Comparison of ENCODE assay signal across 8 cellular contexts in genomic region chr19:10567696-10568443, GRCh38. TPM values are rescaled to one million over a fixed set of nuclear protein-coding genes. Genes with fewer than 3 reads are reported as not detected.
A peak's percentile ranks its signal among the peaks of the same experiment; 100 is the strongest.
DNase-seq lines count a peak whose midpoint lies in the region; ATAC-seq, FAIRE-seq and TF ChIP-seq lines count a peak whose summit lies in the region.

No MANE protein-coding gene starts in this region.

- FAIRE-seq in keratinocyte (lab: Jason Lieb, UNC), result no peak

- CTCF ChIA-PET in activated CD8-positive, alpha-beta memory T cell treated with anti-CD3 and anti-CD28 coated beads, Interleukin-2, amount 10 ng/mL, durations not matched to agents 7 days and 5 days (lab: Charles Lee), result interaction anchor here (0.9 to 9.1 kb wide), 16 partner anchors 14 to 303 kb away, joined by 3 to 116 read pairs (median 4); partner anchors contain the start of genes ATG4D, CDC37 and QTRT1

- dilution Hi-C loops in keratinocyte (cut with MboI; ENCODE audit: extremely low pct_ligation_motif_present, low sequenced_read_pairs), result no loop called here

- intact Hi-C loops in activated T-helper 1 cell treated with anti-CD3 and anti-CD28 coated beads, Interleukin-12 subunit alpha, Interleukin-12 subunit beta, Interleukin-2, Interleukin-4 antibody, amounts not matched to agents 30 ng/mL and 10 ng/mL and 1 ng/mL, durations not matched to agents 14 hours and 24 hours and 36 hours (cut with micrococcal nuclease), result loop anchor here (2.0 to 5.0 kb wide), 5 partner anchors 296 to 529 kb away; partner anchors contain the start of genes DNMT1, ICAM1 and SMARCA4

- peak; percentile 55 for DNase-seq in activated CD8-positive, alpha-beta memory T cell treated with anti-CD3 and anti-CD28 coated beads, Interleukin-2, amount 10 ng/mL, durations not matched to agents 7 days and 5 days
- no peak for DNase-seq in activated CD8-positive, alpha-beta memory T cell treated with anti-CD3 and anti-CD28 coated beads, Interleukin-2, amount 50 U/mL, for 48 hours
- DNase-seq in activated T-helper 1 cell treated with anti-CD3 and anti-CD28 coated beads, Interleukin-12 subunit alpha, Interleukin-12 subunit beta, Interleukin-2, Interleukin-4 antibody, amounts not matched to agents 30 ng/mL and 10 ng/mL and 1 ng/mL, durations not matched to agents 14 hours and 24 hours and 36 hours (ENCODE audit: low spot score), result no peak
- DNase-seq in keratinocyte (ENCODE audit: low read depth, low spot score) (no peak), suprapubic skin (ENCODE audit: low spot score in 2 of 2) (no peak), dermis blood vessel endothelial cell (no peak)

- 21% methylated on average over 12 of the region's 14 CpGs for WGBS in suprapubic skin

- no peaks in the 10 kb centered on the region for H3K27me3 Mint-ChIP-seq in activated CD8-positive, alpha-beta memory T cell treated with anti-CD3 and anti-CD28 coated beads, Interleukin-2, amount 10 ng/mL, durations not matched to agents 7 days and 5 days
- no peaks in the 10 kb centered on the region for H3K27me3 Mint-ChIP-seq in activated T-helper 1 cell treated with anti-CD3 and anti-CD28 coated beads, Interleukin-12 subunit alpha, Interleukin-12 subunit beta, Interleukin-2, Interleukin-4 antibody, amounts not matched to agents 30 ng/mL and 10 ng/mL and 1 ng/mL, durations not matched to agents 14 hours and 24 hours and 36 hours (ENCODE audit: insufficient read depth)

- H3K4me3 ChIP-seq in keratinocyte (ENCODE audit: control insufficient read depth in 2 of 3, extremely low read depth in 1 of 3, insufficient read depth in 2 of 3, low read depth in 1 of 3, low read length in 3 of 3) (peak overlapping the region; percentile 56 to 86 (median 68)), suprapubic skin (peak overlapping the region; percentile 92)

- H3K36me3 ChIP-seq in keratinocyte (ENCODE audit: control insufficient read depth in 2 of 2, extremely low read depth in 1 of 2, insufficient read depth in 2 of 2, low read length in 2 of 2) (peaks cover 0 to 2% of the 10 kb centered on the region in 2 experiments), suprapubic skin (no peaks in the 10 kb centered on the region)

- H3K27ac ChIP-seq in keratinocyte (ENCODE audit: control insufficient read depth, insufficient read depth, low read length) (no peak overlapping the region), suprapubic skin (peak overlapping the region; percentile 89)

- H3K79me2 ChIP-seq in keratinocyte (ENCODE audit: control insufficient read depth, insufficient read depth, low read length), result peaks cover 15% of the 10 kb centered on the region

- no peak for TF ChIP-seq EP300 in suprapubic skin (IDR thresholded peaks at IDR 0.05)

- peaks cover 22% of the 10 kb centered on the region for H3K36me3 Mint-ChIP-seq in activated CD8-positive, alpha-beta memory T cell treated with anti-CD3 and anti-CD28 coated beads, Interleukin-2, amount 10 ng/mL, durations not matched to agents 7 days and 5 days
- peaks cover 17% of the 10 kb centered on the region for H3K36me3 Mint-ChIP-seq in activated T-helper 1 cell treated with anti-CD3 and anti-CD28 coated beads, Interleukin-12 subunit alpha, Interleukin-12 subunit beta, Interleukin-2, Interleukin-4 antibody, amounts not matched to agents 30 ng/mL and 10 ng/mL and 1 ng/mL, durations not matched to agents 14 hours and 24 hours and 36 hours (ENCODE audit: low read depth)

- H4K20me1 ChIP-seq in keratinocyte (ENCODE audit: control insufficient read depth, extremely low read depth, insufficient read depth, low read length), result no peaks in the 10 kb centered on the region

- H3K4me1 Mint-ChIP-seq in activated CD8-positive, alpha-beta memory T cell treated with anti-CD3 and anti-CD28 coated beads, Interleukin-2, amount 10 ng/mL, durations not matched to agents 7 days and 5 days, result peaks cover 44% of the 10 kb centered on the region
- H3K4me1 Mint-ChIP-seq in activated T-helper 1 cell treated with anti-CD3 and anti-CD28 coated beads, Interleukin-12 subunit alpha, Interleukin-12 subunit beta, Interleukin-2, Interleukin-4 antibody, amounts not matched to agents 30 ng/mL and 10 ng/mL and 1 ng/mL, durations not matched to agents 14 hours and 24 hours and 36 hours (ENCODE audit: low read depth), result peaks cover 39% of the 10 kb centered on the region

- no peak for ATAC-seq in activated CD8-positive, alpha-beta memory T cell treated with anti-CD3 and anti-CD28 coated beads, Interleukin-2, amount 10 ng/mL, durations not matched to agents 7 days and 5 days
- ATAC-seq in GM21367 (IDR thresholded peaks at IDR 0.05; ENCODE audit: unreplicated experiment) (no peak), HG02870 (IDR thresholded peaks at IDR 0.05; ENCODE audit: unreplicated experiment) (no peak)

- TF ChIP-seq POLR2A in suprapubic skin (IDR thresholded peaks at IDR 0.05), result no peak

- H3K4me1 ChIP-seq in keratinocyte (ENCODE audit: control insufficient read depth, extremely low read depth, insufficient read depth, low read length), result peaks cover 31% of the 10 kb centered on the region
- peaks cover 50% of the 10 kb centered on the region for H3K4me1 ChIP-seq in suprapubic skin

- no peaks in the 10 kb centered on the region for H3K9me1 ChIP-seq in keratinocyte (ENCODE audit: control insufficient read depth, extremely low read depth, insufficient read depth, low read length)

- TF ChIP-seq CTCF in keratinocyte (optimal IDR thresholded peaks at IDR 0.05 in 1 of 3, IDR thresholded peaks at IDR 0.05 in 1 of 3, conservative IDR thresholded peaks at IDR 0.05 in 1 of 3; ENCODE audit: extremely low read depth in 1 of 3, insufficient read depth in 2 of 3, low read length in 3 of 3) (no peak), suprapubic skin (IDR thresholded peaks at IDR 0.05) (no peak)

- H3K9me3 Mint-ChIP-seq in activated CD8-positive, alpha-beta memory T cell treated with anti-CD3 and anti-CD28 coated beads, Interleukin-2, amount 10 ng/mL, durations not matched to agents 7 days and 5 days (ENCODE audit: low read depth), result no peaks in the 10 kb centered on the region
- H3K9me3 Mint-ChIP-seq in activated T-helper 1 cell treated with anti-CD3 and anti-CD28 coated beads, Interleukin-12 subunit alpha, Interleukin-12 subunit beta, Interleukin-2, Interleukin-4 antibody, amounts not matched to agents 30 ng/mL and 10 ng/mL and 1 ng/mL, durations not matched to agents 14 hours and 24 hours and 36 hours, result no peaks in the 10 kb centered on the region

- H3K27ac Mint-ChIP-seq in activated CD8-positive, alpha-beta memory T cell treated with anti-CD3 and anti-CD28 coated beads, Interleukin-2, amount 10 ng/mL, durations not matched to agents 7 days and 5 days, result peak overlapping the region; percentile 93
- peak overlapping the region; percentile 96 for H3K27ac Mint-ChIP-seq in activated T-helper 1 cell treated with anti-CD3 and anti-CD28 coated beads, Interleukin-12 subunit alpha, Interleukin-12 subunit beta, Interleukin-2, Interleukin-4 antibody, amounts not matched to agents 30 ng/mL and 10 ng/mL and 1 ng/mL, durations not matched to agents 14 hours and 24 hours and 36 hours

- H3K4me2 ChIP-seq in keratinocyte (ENCODE audit: control insufficient read depth, extremely low read depth, insufficient read depth, low read depth, low read length), result peak overlapping the region; percentile 77

- H3K27me3 ChIP-seq in keratinocyte (ENCODE audit: control insufficient read depth, extremely low read depth, insufficient read depth, low read length) (no peaks in the 10 kb centered on the region), suprapubic skin (no peaks in the 10 kb centered on the region)

- H3K9me3 ChIP-seq in keratinocyte (ENCODE audit: control insufficient read depth, low read depth, low read length) (no peaks in the 10 kb centered on the region), suprapubic skin (no peaks in the 10 kb centered on the region)

- peak overlapping the region; percentile 96 for H3K4me3 Mint-ChIP-seq in activated CD8-positive, alpha-beta memory T cell treated with anti-CD3 and anti-CD28 coated beads, Interleukin-2, amount 10 ng/mL, durations not matched to agents 7 days and 5 days
- peak overlapping the region; percentile 95 for H3K4me3 Mint-ChIP-seq in activated T-helper 1 cell treated with anti-CD3 and anti-CD28 coated beads, Interleukin-12 subunit alpha, Interleukin-12 subunit beta, Interleukin-2, Interleukin-4 antibody, amounts not matched to agents 30 ng/mL and 10 ng/mL and 1 ng/mL, durations not matched to agents 14 hours and 24 hours and 36 hours

- H2AFZ ChIP-seq in keratinocyte (ENCODE audit: control insufficient read depth, low read length), result peak overlapping the region; percentile 52

- peak overlapping the region; percentile 48 for H3K9ac ChIP-seq in keratinocyte (ENCODE audit: control insufficient read depth, extremely low read depth, insufficient read depth, low read length)

RNA-seq across cellular contexts. Expression of gene CDKN2D, which starts 0.9 kb away (rescaled TPM):
- 10 to 100 TPM; 40.9 to 73.3 TPM for total RNA-seq in activated CD8-positive, alpha-beta memory T cell treated with anti-CD3 and anti-CD28 coated beads, Interleukin-2, amount 10 ng/mL, durations not matched to agents 7 days and 5 days
- total RNA-seq in activated T-helper 1 cell treated with anti-CD3 and anti-CD28 coated beads, Interleukin-12 subunit alpha, Interleukin-12 subunit beta, Interleukin-2, Interleukin-4 antibody, amounts not matched to agents 30 ng/mL and 10 ng/mL and 1 ng/mL, durations not matched to agents 14 hours and 24 hours and 36 hours, result 40.1 and 42.1 TPM in 2 replicates
- 3.9 to 7.3 TPM (median 6.8 TPM) in 3 replicates for polyA plus RNA-seq in keratinocyte
- 1.9 TPM for polyA plus RNA-seq in keratinocyte (2011; ENCODE audit: low read depth)
- 4.1 and 8.0 TPM in 2 replicates for polyA plus RNA-seq in keratinocyte (2011; cell fraction: cytosol; rRNA removed)
- polyA plus RNA-seq in keratinocyte (2011; cell fraction: nucleus; rRNA removed), result 4.1 and 5.0 TPM in 2 replicates
- polyA plus RNA-seq in keratinocyte (2012; ENCODE audit: low replicate concordance), result 4.8 and 13.1 TPM in 2 replicates
- 2.5 to 6.5 TPM (median 2.8 TPM) in 3 replicates for polyA minus RNA-seq in keratinocyte
- 10.0 TPM for polyA minus RNA-seq in keratinocyte (2011; cell fraction: cytosol; rRNA and poly(A)+ RNA removed)
- polyA minus RNA-seq in keratinocyte (2011; cell fraction: nucleus; rRNA and poly(A)+ RNA removed), result 0.93 and 0.95 TPM in 2 replicates
- total RNA-seq in suprapubic skin, result 10 to 100 TPM in 2 of 4 donors, 1 to 10 TPM in 2; 8.9 to 11.6 (median 10.3) TPM
- total RNA-seq in dermis blood vessel endothelial cell, result 4.6 and 7.6 TPM in 2 replicates

RNA-seq across cellular contexts. Expression of gene KRI1, which starts 2.1 kb away (rescaled TPM):
- total RNA-seq in activated CD8-positive, alpha-beta memory T cell treated with anti-CD3 and anti-CD28 coated beads, Interleukin-2, amount 10 ng/mL, durations not matched to agents 7 days and 5 days, result 10 to 100 TPM; 68.1 to 72.2 TPM
- 91.1 and 91.8 TPM in 2 replicates for total RNA-seq in activated T-helper 1 cell treated with anti-CD3 and anti-CD28 coated beads, Interleukin-12 subunit alpha, Interleukin-12 subunit beta, Interleukin-2, Interleukin-4 antibody, amounts not matched to agents 30 ng/mL and 10 ng/mL and 1 ng/mL, durations not matched to agents 14 hours and 24 hours and 36 hours
- polyA plus RNA-seq in keratinocyte, result 13.4 to 19.0 TPM (median 13.5 TPM) in 3 replicates
- polyA plus RNA-seq in keratinocyte (2011; ENCODE audit: low read depth), result 48.2 TPM
- 7.6 and 12.7 TPM in 2 replicates for polyA plus RNA-seq in keratinocyte (2011; cell fraction: cytosol; rRNA removed)
- 41.0 and 42.6 TPM in 2 replicates for polyA plus RNA-seq in keratinocyte (2011; cell fraction: nucleus; rRNA removed)
- polyA plus RNA-seq in keratinocyte (2012; ENCODE audit: low replicate concordance), result 12.5 and 20.2 TPM in 2 replicates
- polyA minus RNA-seq in keratinocyte, result 4.5 to 7.4 TPM (median 5.3 TPM) in 3 replicates
- 13.8 TPM for polyA minus RNA-seq in keratinocyte (2011; cell fraction: cytosol; rRNA and poly(A)+ RNA removed)
- polyA minus RNA-seq in keratinocyte (2011; cell fraction: nucleus; rRNA and poly(A)+ RNA removed), result 8.1 and 9.8 TPM in 2 replicates
- total RNA-seq in suprapubic skin (10 to 100 TPM; 19.1 to 46.9 (median 24.5) TPM), dermis blood vessel endothelial cell (8.6 and 11.2 TPM in 2 replicates)

RNA-seq across cellular contexts. Expression of gene AP1M2, which starts 19.2 kb away (rescaled TPM):
- total RNA-seq in activated CD8-positive, alpha-beta memory T cell treated with anti-CD3 and anti-CD28 coated beads, Interleukin-2, amount 10 ng/mL, durations not matched to agents 7 days and 5 days, result not detected
- total RNA-seq in activated T-helper 1 cell treated with anti-CD3 and anti-CD28 coated beads, Interleukin-12 subunit alpha, Interleukin-12 subunit beta, Interleukin-2, Interleukin-4 antibody, amounts not matched to agents 30 ng/mL and 10 ng/mL and 1 ng/mL, durations not matched to agents 14 hours and 24 hours and 36 hours, result not detected in 2 replicates
- polyA plus RNA-seq in keratinocyte, result 83.1 to 122 TPM (median 109 TPM) in 3 replicates
- 32.6 TPM for polyA plus RNA-seq in keratinocyte (2011; ENCODE audit: low read depth)
- polyA plus RNA-seq in keratinocyte (2011; cell fraction: cytosol; rRNA removed), result 89.6 and 103 TPM in 2 replicates
- 68.6 and 85.6 TPM in 2 replicates for polyA plus RNA-seq in keratinocyte (2011; cell fraction: nucleus; rRNA removed)
- 76.8 and 87.2 TPM in 2 replicates for polyA plus RNA-seq in keratinocyte (2012; ENCODE audit: low replicate concordance)
- polyA minus RNA-seq in keratinocyte, result 137 to 221 TPM (median 160 TPM) in 3 replicates
- polyA minus RNA-seq in keratinocyte (2011; cell fraction: cytosol; rRNA and poly(A)+ RNA removed), result 129 TPM
- 42.7 and 56.3 TPM in 2 replicates for polyA minus RNA-seq in keratinocyte (2011; cell fraction: nucleus; rRNA and poly(A)+ RNA removed)
- 10 to 100 TPM; 28.9 to 65.9 (median 59.1) TPM for total RNA-seq in suprapubic skin
- 0.17 TPM in 1 of 2 replicates, not detected in the other for total RNA-seq in dermis blood vessel endothelial cell

RNA-seq across cellular contexts. Expression of gene ATG4D, which starts 24.2 kb away (rescaled TPM):
- total RNA-seq in activated CD8-positive, alpha-beta memory T cell treated with anti-CD3 and anti-CD28 coated beads, Interleukin-2, amount 10 ng/mL, durations not matched to agents 7 days and 5 days, result 10 to 100 TPM; 48.3 to 57.8 TPM
- 37.3 and 40.7 TPM in 2 replicates for total RNA-seq in activated T-helper 1 cell treated with anti-CD3 and anti-CD28 coated beads, Interleukin-12 subunit alpha, Interleukin-12 subunit beta, Interleukin-2, Interleukin-4 antibody, amounts not matched to agents 30 ng/mL and 10 ng/mL and 1 ng/mL, durations not matched to agents 14 hours and 24 hours and 36 hours
- 12.6 to 17.9 TPM (median 15.5 TPM) in 3 replicates for polyA plus RNA-seq in keratinocyte
- polyA plus RNA-seq in keratinocyte (2011; ENCODE audit: low read depth), result 6.1 TPM
- 12.4 and 19.5 TPM in 2 replicates for polyA plus RNA-seq in keratinocyte (2011; cell fraction: cytosol; rRNA removed)
- polyA plus RNA-seq in keratinocyte (2011; cell fraction: nucleus; rRNA removed), result 22.0 and 29.4 TPM in 2 replicates
- polyA plus RNA-seq in keratinocyte (2012; ENCODE audit: low replicate concordance), result 19.0 and 37.1 TPM in 2 replicates
- polyA minus RNA-seq in keratinocyte, result 8.8 to 43.4 TPM (median 16.2 TPM) in 3 replicates
- 30.3 TPM for polyA minus RNA-seq in keratinocyte (2011; cell fraction: cytosol; rRNA and poly(A)+ RNA removed)
- 9.8 and 10.8 TPM in 2 replicates for polyA minus RNA-seq in keratinocyte (2011; cell fraction: nucleus; rRNA and poly(A)+ RNA removed)
- total RNA-seq in suprapubic skin, result 10 to 100 TPM; 52.2 to 80.8 (median 63.6) TPM
- total RNA-seq in dermis blood vessel endothelial cell, result 9.5 and 12.6 TPM in 2 replicates

RNA-seq across cellular contexts. Expression of gene S1PR5, which starts 50.6 kb away (rescaled TPM):
- total RNA-seq in activated CD8-positive, alpha-beta memory T cell treated with anti-CD3 and anti-CD28 coated beads, Interleukin-2, amount 10 ng/mL, durations not matched to agents 7 days and 5 days, result 1 to 10 TPM in 1 of 2 experiments, under 1 TPM in 1; 0.14 to 1.4 TPM
- not detected in 2 replicates for total RNA-seq in activated T-helper 1 cell treated with anti-CD3 and anti-CD28 coated beads, Interleukin-12 subunit alpha, Interleukin-12 subunit beta, Interleukin-2, Interleukin-4 antibody, amounts not matched to agents 30 ng/mL and 10 ng/mL and 1 ng/mL, durations not matched to agents 14 hours and 24 hours and 36 hours
- polyA plus RNA-seq in keratinocyte, result 9.4 to 10.5 TPM (median 10.3 TPM) in 3 replicates
- polyA plus RNA-seq in keratinocyte (2011; ENCODE audit: low read depth), result 47.8 TPM
- 3.5 and 5.5 TPM in 2 replicates for polyA plus RNA-seq in keratinocyte (2011; cell fraction: cytosol; rRNA removed)
- polyA plus RNA-seq in keratinocyte (2011; cell fraction: nucleus; rRNA removed), result 15.9 and 17.3 TPM in 2 replicates
- 10.9 and 26.2 TPM in 2 replicates for polyA plus RNA-seq in keratinocyte (2012; ENCODE audit: low replicate concordance)
- 2.2 to 4.1 TPM (median 3.0 TPM) in 3 replicates for polyA minus RNA-seq in keratinocyte
- 20.5 TPM for polyA minus RNA-seq in keratinocyte (2011; cell fraction: cytosol; rRNA and poly(A)+ RNA removed)
- polyA minus RNA-seq in keratinocyte (2011; cell fraction: nucleus; rRNA and poly(A)+ RNA removed), result 16.1 and 16.9 TPM in 2 replicates
- total RNA-seq in suprapubic skin (10 to 100 TPM; 19.2 to 63.8 (median 26.8) TPM), dermis blood vessel endothelial cell (under 0.01 TPM in 1 of 2 replicates, not detected in the other)

Comparison
In these comparisons a context has a peak if more than half of its experiments do, and no peak if none do; other contexts are left out.
1. RNA of gene AP1M2, which starts 19.2 kb away (total RNA-seq): 28.9 to 65.9 TPM in suprapubic skin; 0.17 TPM in dermis blood vessel endothelial cell, not detected in activated CD8-positive, alpha-beta memory T cell treated with anti-CD3 and anti-CD28 coated beads, Interleukin-2, amount 10 ng/mL, durations not matched to agents 7 days and 5 days and not detected in activated T-helper 1 cell treated with anti-CD3 and anti-CD28 coated beads, Interleukin-12 subunit alpha, Interleukin-12 subunit beta, Interleukin-2, Interleukin-4 antibody, amounts not matched to agents 30 ng/mL and 10 ng/mL and 1 ng/mL, durations not matched to agents 14 hours and 24 hours and 36 hours; every median in the first group is over 10 times any median in the second.